In genomic region chrX:2424317-2424716, GRCh38 we compare ENCODE assay signal across 22 cellular contexts.
"Had no signal": no experiment of that assay in that cellular context is flagged by ENCODE, and none has a peak within 500 bp of the region (broad histone marks: within the 10 kb centered on the region; RNA-seq: fewer than 3 reads in every experiment).

No MANE protein-coding gene starts in this region.

- H3K4me2 ChIP-seq: KMS-11, SK-N-SH had no signal

- H3K27ac ChIP-seq: KMS-11, RWPE1 had no signal

- H3K4me3 ChIP-seq: K562 had no signal

- H3K9me3 ChIP-seq: SK-N-SH had no signal

- DNase-seq: Kasumi-1, MM.1S, NCI-H1092 treated with DMSO at 0.1 percent for 48 hours, NCI-H1436, NCI-H187, NCI-H2029, NCI-H2081 treated with DMSO at 0.1 percent for 48 hours, NCI-H2171, NCI-H226, NCI-H446, NCI-H510A, NCI-H524 treated with DMSO at 0.1 percent for 48 hours, NCI-H69, NCI-H774, PC-3, SHP77, SK-N-SH had no signal

- H3K27me3 Mint-ChIP-seq: IgD-negative memory B cell had no signal

- H3K4me3 Mint-ChIP-seq: IgD-negative memory B cell had no signal

- ATAC-seq: K562, Panc1, PC-3 had no signal

- H3K9ac ChIP-seq: KMS-11, SK-N-SH had no signal

- H3K27ac Mint-ChIP-seq: IgD-negative memory B cell had no signal
